15 cellular contexts compared by ENCODE assay signal in the genomic region with DNA sequence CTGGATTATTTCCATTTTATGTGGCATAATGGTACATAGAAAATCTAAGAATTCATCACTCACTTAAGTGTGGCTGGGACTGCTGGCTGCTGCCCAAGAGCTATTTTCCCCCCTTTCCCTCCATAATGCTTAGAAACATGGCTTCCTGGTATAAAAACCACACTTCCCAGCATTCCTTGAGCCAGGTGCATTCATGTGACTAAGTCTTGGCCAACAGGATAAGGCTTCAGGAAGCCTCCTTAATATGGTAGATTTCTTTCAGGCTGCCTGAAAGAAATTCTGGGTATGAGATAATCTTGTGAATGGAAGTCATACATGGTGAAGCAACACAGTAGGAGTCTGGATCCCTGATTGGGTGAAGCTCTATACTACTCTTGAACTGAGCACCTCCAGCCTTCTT.
DNase-seq lines count a peak whose midpoint lies in the region; TF ChIP-seq lines count a peak whose summit lies in the region.
"Had no signal": no experiment of that assay in that cellular context is flagged by ENCODE, and none has a peak within 500 bp of the region (broad histone marks: within the 10 kb centered on the region; RNA-seq: fewer than 3 reads in every experiment).

No MANE protein-coding gene starts in this region.

- H3K27ac ChIP-seq in vagina: no peak overlapping the region
- H3K27ac ChIP-seq: C4-2B, right atrium auricular region had no signal

- intact Hi-C loops in vagina (cut with DNase I): no loop called here

- H3K4me1 ChIP-seq in vagina: peaks cover 44% of the 10 kb centered on the region

- no peaks in the 10 kb centered on the region for H3K9me3 ChIP-seq in vagina
- H3K9me3 ChIP-seq: right atrium auricular region had no signal

- no peak for TF ChIP-seq CTCF in vagina (IDR thresholded peaks at IDR 0.05)

- in situ Hi-C loops in SK-MEL-5 (cut with HindIII; ENCODE audit: low pct_unique_long_range_greater_than_20kb, low sequenced_read_pairs): no loop called here

- no peaks in the 10 kb centered on the region for H3K36me3 ChIP-seq in vagina
- H3K36me3 ChIP-seq: right atrium auricular region had no signal

- H3K4me3 ChIP-seq in vagina: no peak overlapping the region
- H3K4me3 ChIP-seq: right atrium auricular region had no signal

- no peaks in the 10 kb centered on the region for H3K27me3 ChIP-seq in vagina
- H3K27me3 ChIP-seq: right atrium auricular region had no signal

- no peak for TF ChIP-seq POLR2A in vagina (IDR thresholded peaks at IDR 0.05)

- DNase-seq in D341Med (ENCODE audit: low spot score) (peak; percentile 42), HCEC 1CT (peak; percentile 17), SK-MEL-5 (ENCODE audit: low read depth, low spot score) (peak; percentile 62), iPS DF 19.7 (ENCODE audit: low read depth, low spot score) (peak; percentile 33), T-helper 1 cell (no peak), vagina (ENCODE audit: extremely low spot score in 2 of 2) (no peak), AML-193 (lab: John Stamatoyannopoulos, UW) (no peak), 8988T (no peak)
- DNase-seq: activated CD4-positive, alpha-beta T cell treated with anti-CD3 and anti-CD28 coated beads, Interleukin-2, amount 10 ng/mL, durations not matched to agents 24 days and 14 days; effector memory CD4-positive, alpha-beta T cell; naive B cell; stimulated activated CD4-positive, alpha-beta T cell treated with anti-CD3 and anti-CD28 coated beads, Interleukin-4, amount 100 ng/mL, for 4 hours; stimulated activated naive B cell treated with anti-CD40 and anti-IgM and Interleukin-4, amounts not matched to agents 10 μg/mL and 1 μg/mL and 100 μg/mL, for 72 hours had no signal

Comparison
In these comparisons a context has a peak if more than half of its experiments do, and no peak if none do; other contexts are left out.
1. DNase-seq: peak in D341Med (single experiment), HCEC 1CT (single experiment), SK-MEL-5 (single experiment) and iPS DF 19.7 (single experiment); none in T-helper 1 cell (0 of 5), vagina (0 of 2), AML-193 (0 of 2) and 8988T (single experiment).